Comparison of ENCODE assay signal across 1 cellular context in genomic region chr17:46782250-46782953, GRCh38.
TF ChIP-seq lines count a peak whose summit lies in the region.

No MANE protein-coding gene starts in this region.

TF ChIP-seq in K562, 482 proteins besides CTCF, POLR2A, EP300 and RAD21 (continued from another document and continues in another):
- TF ChIP-seq, protein P1, sequence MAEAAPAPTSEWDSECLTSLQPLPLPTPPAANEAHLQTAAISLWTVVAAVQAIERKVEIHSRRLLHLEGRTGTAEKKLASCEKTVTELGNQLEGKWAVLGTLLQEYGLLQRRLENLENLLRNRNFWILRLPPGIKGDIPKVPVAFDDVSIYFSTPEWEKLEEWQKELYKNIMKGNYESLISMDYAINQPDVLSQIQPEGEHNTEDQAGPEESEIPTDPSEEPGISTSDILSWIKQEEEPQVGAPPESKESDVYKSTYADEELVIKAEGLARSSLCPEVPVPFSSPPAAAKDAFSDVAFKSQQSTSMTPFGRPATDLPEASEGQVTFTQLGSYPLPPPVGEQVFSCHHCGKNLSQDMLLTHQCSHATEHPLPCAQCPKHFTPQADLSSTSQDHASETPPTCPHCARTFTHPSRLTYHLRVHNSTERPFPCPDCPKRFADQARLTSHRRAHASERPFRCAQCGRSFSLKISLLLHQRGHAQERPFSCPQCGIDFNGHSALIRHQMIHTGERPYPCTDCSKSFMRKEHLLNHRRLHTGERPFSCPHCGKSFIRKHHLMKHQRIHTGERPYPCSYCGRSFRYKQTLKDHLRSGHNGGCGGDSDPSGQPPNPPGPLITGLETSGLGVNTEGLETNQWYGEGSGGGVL (CRISPR knock-in tag; IDR thresholded peaks at IDR 0.05), result no peak
- TF ChIP-seq PHF20 (IDR thresholded peaks at IDR 0.05; ENCODE audit: partially characterized antibody) (peak; percentile 32), ZNF23 (CRISPR knock-in tag; IDR thresholded peaks at IDR 0.05) (no peak), ZBTB7A (IDR thresholded peaks at IDR 0.05; ENCODE audit: borderline replicate concordance, control insufficient read depth, low read depth, low read length) (no peak), SMARCA4 (IDR thresholded peaks at IDR 0.05) (no peak), KHSRP (IDR thresholded peaks at IDR 0.05) (no peak), ZNF785 (CRISPR knock-in tag; IDR thresholded peaks at IDR 0.05) (no peak), KAT8 (IDR thresholded peaks at IDR 0.05; ENCODE audit: low read depth) (no peak), ZNF133 (CRISPR knock-in tag; IDR thresholded peaks at IDR 0.05) (no peak), YBX1 (IDR thresholded peaks at IDR 0.05) (no peak), TBL1XR1 (IDR thresholded peaks at IDR 0.05; ENCODE audit: low read length in 2 of 2) (no peak), SIN3B (IDR thresholded peaks at IDR 0.05; ENCODE audit: low read depth) (no peak), ZNF3 (CRISPR knock-in tag; IDR thresholded peaks at IDR 0.05) (no peak), NFXL1 (CRISPR knock-in tag; IDR thresholded peaks at IDR 0.05) (no peak), TEAD1 (CRISPR knock-in tag; IDR thresholded peaks at IDR 0.05) (no peak), CBFA2T3 (IDR thresholded peaks at IDR 0.05) (no peak), SRF (CRISPR knock-in tag; IDR thresholded peaks at IDR 0.05) (no peak; a peak in 1 of 4 replicates), ZNF639 (CRISPR knock-in tag; conservative IDR thresholded peaks at IDR 0.05 in 1 of 2, IDR thresholded peaks at IDR 0.05 in 1 of 2) (no peak), CTBP1 (IDR thresholded peaks at IDR 0.05; ENCODE audit: borderline replicate concordance) (peak; percentile 51; the same call in 1 of the 2 replicates), STAT5B (CRISPR knock-in tag; IDR thresholded peaks at IDR 0.05) (no peak), ZNF354B (CRISPR knock-in tag; IDR thresholded peaks at IDR 0.05) (no peak), AFF4 (CRISPR knock-in tag; IDR thresholded peaks at IDR 0.05) (no peak), CCNT2 (IDR thresholded peaks at IDR 0.05; ENCODE audit: borderline replicate concordance, extremely low read depth, insufficient read length, low read depth, low read length) (no peak), SMAD2 (IDR thresholded peaks at IDR 0.05; ENCODE audit: low read depth, low read length) (no peak), NR2C2 (CRISPR knock-in tag; IDR thresholded peaks at IDR 0.05) (no peak), NR2C2 (tag; IDR thresholded peaks at IDR 0.05) (no peak), ZNF696 (CRISPR knock-in tag; conservative IDR thresholded peaks at IDR 0.05) (no peak), TGIF2 (CRISPR knock-in tag; IDR thresholded peaks at IDR 0.05) (no peak), KLF6 (CRISPR knock-in tag; IDR thresholded peaks at IDR 0.05; ENCODE audit: borderline replicate concordance) (no peak), SRSF1 (IDR thresholded peaks at IDR 0.05; ENCODE audit: low read depth, low read length) (no peak), U2AF1 (optimal IDR thresholded peaks at IDR 0.05; ENCODE audit: low read depth, low read length) (no peak), NCOA6 (IDR thresholded peaks at IDR 0.05) (no peak), LEF1 (IDR thresholded peaks at IDR 0.05) (no peak), THAP7 (CRISPR knock-in tag; IDR thresholded peaks at IDR 0.05) (no peak), SMARCE1 (IDR thresholded peaks at IDR 0.05) (no peak)
- TF ChIP-seq, protein P2, sequence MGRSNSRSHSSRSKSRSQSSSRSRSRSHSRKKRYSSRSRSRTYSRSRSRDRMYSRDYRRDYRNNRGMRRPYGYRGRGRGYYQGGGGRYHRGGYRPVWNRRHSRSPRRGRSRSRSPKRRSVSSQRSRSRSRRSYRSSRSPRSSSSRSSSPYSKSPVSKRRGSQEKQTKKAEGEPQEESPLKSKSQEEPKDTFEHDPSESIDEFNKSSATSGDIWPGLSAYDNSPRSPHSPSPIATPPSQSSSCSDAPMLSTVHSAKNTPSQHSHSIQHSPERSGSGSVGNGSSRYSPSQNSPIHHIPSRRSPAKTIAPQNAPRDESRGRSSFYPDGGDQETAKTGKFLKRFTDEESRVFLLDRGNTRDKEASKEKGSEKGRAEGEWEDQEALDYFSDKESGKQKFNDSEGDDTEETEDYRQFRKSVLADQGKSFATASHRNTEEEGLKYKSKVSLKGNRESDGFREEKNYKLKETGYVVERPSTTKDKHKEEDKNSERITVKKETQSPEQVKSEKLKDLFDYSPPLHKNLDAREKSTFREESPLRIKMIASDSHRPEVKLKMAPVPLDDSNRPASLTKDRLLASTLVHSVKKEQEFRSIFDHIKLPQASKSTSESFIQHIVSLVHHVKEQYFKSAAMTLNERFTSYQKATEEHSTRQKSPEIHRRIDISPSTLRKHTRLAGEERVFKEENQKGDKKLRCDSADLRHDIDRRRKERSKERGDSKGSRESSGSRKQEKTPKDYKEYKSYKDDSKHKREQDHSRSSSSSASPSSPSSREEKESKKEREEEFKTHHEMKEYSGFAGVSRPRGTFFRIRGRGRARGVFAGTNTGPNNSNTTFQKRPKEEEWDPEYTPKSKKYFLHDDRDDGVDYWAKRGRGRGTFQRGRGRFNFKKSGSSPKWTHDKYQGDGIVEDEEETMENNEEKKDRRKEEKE (IDR thresholded peaks at IDR 0.05; ENCODE audit: borderline replicate concordance in 1 of 2, control insufficient read depth in 1 of 2, low read depth in 2 of 2, low read length in 1 of 2), result no peak
- TF ChIP-seq, protein P3, sequence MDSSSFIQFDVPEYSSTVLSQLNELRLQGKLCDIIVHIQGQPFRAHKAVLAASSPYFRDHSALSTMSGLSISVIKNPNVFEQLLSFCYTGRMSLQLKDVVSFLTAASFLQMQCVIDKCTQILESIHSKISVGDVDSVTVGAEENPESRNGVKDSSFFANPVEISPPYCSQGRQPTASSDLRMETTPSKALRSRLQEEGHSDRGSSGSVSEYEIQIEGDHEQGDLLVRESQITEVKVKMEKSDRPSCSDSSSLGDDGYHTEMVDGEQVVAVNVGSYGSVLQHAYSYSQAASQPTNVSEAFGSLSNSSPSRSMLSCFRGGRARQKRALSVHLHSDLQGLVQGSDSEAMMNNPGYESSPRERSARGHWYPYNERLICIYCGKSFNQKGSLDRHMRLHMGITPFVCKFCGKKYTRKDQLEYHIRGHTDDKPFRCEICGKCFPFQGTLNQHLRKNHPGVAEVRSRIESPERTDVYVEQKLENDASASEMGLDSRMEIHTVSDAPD (CRISPR knock-in tag; IDR thresholded peaks at IDR 0.05), result no peak
- TF ChIP-seq, protein P4, sequence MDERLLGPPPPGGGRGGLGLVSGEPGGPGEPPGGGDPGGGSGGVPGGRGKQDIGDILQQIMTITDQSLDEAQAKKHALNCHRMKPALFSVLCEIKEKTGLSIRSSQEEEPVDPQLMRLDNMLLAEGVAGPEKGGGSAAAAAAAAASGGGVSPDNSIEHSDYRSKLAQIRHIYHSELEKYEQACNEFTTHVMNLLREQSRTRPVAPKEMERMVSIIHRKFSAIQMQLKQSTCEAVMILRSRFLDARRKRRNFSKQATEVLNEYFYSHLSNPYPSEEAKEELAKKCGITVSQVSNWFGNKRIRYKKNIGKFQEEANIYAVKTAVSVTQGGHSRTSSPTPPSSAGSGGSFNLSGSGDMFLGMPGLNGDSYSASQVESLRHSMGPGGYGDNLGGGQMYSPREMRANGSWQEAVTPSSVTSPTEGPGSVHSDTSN (CRISPR knock-in tag; IDR thresholded peaks at IDR 0.05; ENCODE audit: low read depth), result no peak
- TF ChIP-seq, protein P4 (tag; conservative IDR thresholded peaks at IDR 0.05; ENCODE audit: low read depth), result no peak
- TF ChIP-seq, protein P5, sequence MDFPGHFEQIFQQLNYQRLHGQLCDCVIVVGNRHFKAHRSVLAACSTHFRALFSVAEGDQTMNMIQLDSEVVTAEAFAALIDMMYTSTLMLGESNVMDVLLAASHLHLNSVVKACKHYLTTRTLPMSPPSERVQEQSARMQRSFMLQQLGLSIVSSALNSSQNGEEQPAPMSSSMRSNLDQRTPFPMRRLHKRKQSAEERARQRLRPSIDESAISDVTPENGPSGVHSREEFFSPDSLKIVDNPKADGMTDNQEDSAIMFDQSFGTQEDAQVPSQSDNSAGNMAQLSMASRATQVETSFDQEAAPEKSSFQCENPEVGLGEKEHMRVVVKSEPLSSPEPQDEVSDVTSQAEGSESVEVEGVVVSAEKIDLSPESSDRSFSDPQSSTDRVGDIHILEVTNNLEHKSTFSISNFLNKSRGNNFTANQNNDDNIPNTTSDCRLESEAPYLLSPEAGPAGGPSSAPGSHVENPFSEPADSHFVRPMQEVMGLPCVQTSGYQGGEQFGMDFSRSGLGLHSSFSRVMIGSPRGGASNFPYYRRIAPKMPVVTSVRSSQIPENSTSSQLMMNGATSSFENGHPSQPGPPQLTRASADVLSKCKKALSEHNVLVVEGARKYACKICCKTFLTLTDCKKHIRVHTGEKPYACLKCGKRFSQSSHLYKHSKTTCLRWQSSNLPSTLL (IDR thresholded peaks at IDR 0.05), result no peak
- TF ChIP-seq, protein P6, sequence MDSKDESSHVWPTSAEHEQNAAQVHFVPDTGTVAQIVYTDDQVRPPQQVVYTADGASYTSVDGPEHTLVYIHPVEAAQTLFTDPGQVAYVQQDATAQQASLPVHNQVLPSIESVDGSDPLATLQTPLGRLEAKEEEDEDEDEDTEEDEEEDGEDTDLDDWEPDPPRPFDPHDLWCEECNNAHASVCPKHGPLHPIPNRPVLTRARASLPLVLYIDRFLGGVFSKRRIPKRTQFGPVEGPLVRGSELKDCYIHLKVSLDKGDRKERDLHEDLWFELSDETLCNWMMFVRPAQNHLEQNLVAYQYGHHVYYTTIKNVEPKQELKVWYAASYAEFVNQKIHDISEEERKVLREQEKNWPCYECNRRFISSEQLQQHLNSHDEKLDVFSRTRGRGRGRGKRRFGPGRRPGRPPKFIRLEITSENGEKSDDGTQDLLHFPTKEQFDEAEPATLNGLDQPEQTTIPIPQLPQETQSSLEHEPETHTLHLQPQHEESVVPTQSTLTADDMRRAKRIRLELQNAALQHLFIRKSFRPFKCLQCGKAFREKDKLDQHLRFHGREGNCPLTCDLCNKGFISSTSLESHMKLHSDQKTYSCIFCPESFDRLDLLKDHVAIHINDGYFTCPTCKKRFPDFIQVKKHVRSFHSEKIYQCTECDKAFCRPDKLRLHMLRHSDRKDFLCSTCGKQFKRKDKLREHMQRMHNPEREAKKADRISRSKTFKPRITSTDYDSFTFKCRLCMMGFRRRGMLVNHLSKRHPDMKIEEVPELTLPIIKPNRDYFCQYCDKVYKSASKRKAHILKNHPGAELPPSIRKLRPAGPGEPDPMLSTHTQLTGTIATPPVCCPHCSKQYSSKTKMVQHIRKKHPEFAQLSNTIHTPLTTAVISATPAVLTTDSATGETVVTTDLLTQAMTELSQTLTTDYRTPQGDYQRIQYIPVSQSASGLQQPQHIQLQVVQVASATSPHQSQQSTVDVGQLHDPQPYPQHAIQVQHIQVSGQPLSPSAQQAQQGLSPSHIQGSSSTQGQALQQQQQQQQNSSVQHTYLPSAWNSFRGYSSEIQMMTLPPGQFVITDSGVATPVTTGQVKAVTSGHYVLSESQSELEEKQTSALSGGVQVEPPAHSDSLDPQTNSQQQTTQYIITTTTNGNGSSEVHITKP (IDR thresholded peaks at IDR 0.05; ENCODE audit: partially characterized antibody), result no peak
